13 cellular contexts compared by ENCODE assay signal in genomic region chr4:24768604-24769003, GRCh38. TPM values are rescaled to one million over a fixed set of nuclear protein-coding genes. Genes with fewer than 3 reads are reported as not detected.
A peak's percentile ranks its signal among the peaks of the same experiment; 100 is the strongest.
DNase-seq lines count a peak whose midpoint lies in the region; ATAC-seq lines count a peak whose summit lies in the region.
"Had no signal": no experiment of that assay in that cellular context is flagged by ENCODE, and none has a peak within 500 bp of the region (broad histone marks: within the 10 kb centered on the region; RNA-seq: fewer than 3 reads in every experiment).

No MANE protein-coding gene starts in this region.

- H3K4me1 ChIP-seq in Karpas-422 (ENCODE audit: low read length) = no peaks in the 10 kb centered on the region
- H3K4me1 ChIP-seq in naive thymus-derived CD4-positive, alpha-beta T cell (ENCODE audit: control insufficient read depth in 2 of 2, insufficient read depth in 2 of 2, low read length in 2 of 2) = no peaks in the 10 kb centered on the region
- H3K4me1 ChIP-seq: BLaER1 had no signal

- H3K4me3 ChIP-seq in Karpas-422 (ENCODE audit: low read length) = no peak overlapping the region
- no peak overlapping the region for H3K4me3 ChIP-seq in naive thymus-derived CD4-positive, alpha-beta T cell (ENCODE audit: low read length)
- H3K4me3 ChIP-seq: BLaER1 had no signal

- H3K36me3 Mint-ChIP-seq in naive thymus-derived CD4-positive, alpha-beta T cell = no peaks in the 10 kb centered on the region

- no peak overlapping the region for H3K4me3 Mint-ChIP-seq in naive thymus-derived CD4-positive, alpha-beta T cell
- H3K4me3 Mint-ChIP-seq: activated CD8-positive, alpha-beta T cell treated with anti-CD3 and anti-CD28 coated beads, Interleukin-2, amount 10 ng/mL, durations not matched to agents 7 days and 5 days; T-helper 1 cell treated with Interleukin-12 subunit alpha and Interleukin-12 subunit beta and Interleukin-4 antibody, amounts not matched to agents 30 μg/mL and 1 μg/mL, for 36 hours had no signal

- peaks cover 0 to 5% (median 0%) of the 10 kb centered on the region in 7 donors for H3K4me1 Mint-ChIP-seq in naive thymus-derived CD4-positive, alpha-beta T cell

- ATAC-seq in GM18519 (IDR thresholded peaks at IDR 0.05; ENCODE audit: low FRiP score, unreplicated experiment) = peak; percentile 65
- ATAC-seq in GM21381 (IDR thresholded peaks at IDR 0.05; ENCODE audit: unreplicated experiment) = peak; percentile 82
- ATAC-seq in HG02981 (IDR thresholded peaks at IDR 0.05; ENCODE audit: unreplicated experiment) = peak; percentile 63
- ATAC-seq in naive thymus-derived CD4-positive, alpha-beta T cell = no peak
- ATAC-seq: activated CD8-positive, alpha-beta T cell treated with anti-CD3 and anti-CD28 coated beads, Interleukin-2, amount 10 ng/mL, durations not matched to agents 7 days and 5 days had no signal

- no peaks in the 10 kb centered on the region for H3K27me3 ChIP-seq in Karpas-422 (ENCODE audit: low read length)
- H3K27me3 ChIP-seq in naive thymus-derived CD4-positive, alpha-beta T cell (ENCODE audit: control insufficient read depth in 2 of 2, insufficient read depth in 2 of 2, low read length in 2 of 2) = no peaks in the 10 kb centered on the region
- H3K27me3 ChIP-seq: BLaER1 had no signal

- H3K9ac ChIP-seq in Karpas-422 (ENCODE audit: low read length) = no peak overlapping the region
- H3K9ac ChIP-seq: BLaER1 had no signal

- DNase-seq in Karpas-422 (peak; percentile 48), cerebellar cortex (ENCODE audit: low spot score) (no peak), OCI-M1 (lab: John Stamatoyannopoulos, UW) (no peak)
- no peak for DNase-seq in naive thymus-derived CD4-positive, alpha-beta T cell
- no peak for DNase-seq in stimulated activated CD8-positive, alpha-beta memory T cell treated with anti-CD3 and anti-CD28 coated beads, Interleukin-4, amount 100 ng/mL, for 48 hours
- DNase-seq: activated CD8-positive, alpha-beta T cell treated with anti-CD3 and anti-CD28 coated beads, Interleukin-2, amount 10 ng/mL, durations not matched to agents 7 days and 5 days; occipital lobe; stimulated activated naive CD4-positive, alpha-beta T cell had no signal

- no peak overlapping the region for H2AFZ ChIP-seq in Karpas-422 (ENCODE audit: low read length)

- H3K79me2 ChIP-seq in Karpas-422 (ENCODE audit: low read length) = no peaks in the 10 kb centered on the region

- no peaks in the 10 kb centered on the region; the same call in 1 of the 2 replicates for H3K36me3 ChIP-seq in Karpas-422 (ENCODE audit: insufficient read depth, low read length)
- no peaks in the 10 kb centered on the region for H3K36me3 ChIP-seq in naive thymus-derived CD4-positive, alpha-beta T cell (ENCODE audit: control insufficient read depth in 2 of 3, insufficient read depth in 3 of 3, low read length in 3 of 3)
- H3K36me3 ChIP-seq: BLaER1 had no signal

- H3K27ac ChIP-seq in Karpas-422 (ENCODE audit: low read length) = no peak overlapping the region
- H3K27ac ChIP-seq in naive thymus-derived CD4-positive, alpha-beta T cell (ENCODE audit: low read depth, low read length) = no peak overlapping the region
- H3K27ac ChIP-seq: BLaER1 had no signal

- intact Hi-C loops in naive thymus-derived CD4-positive, alpha-beta T cell (cut with micrococcal nuclease) = no loop called here

- H3K4me2 ChIP-seq in Karpas-422 (ENCODE audit: low read depth, low read length, poor library complexity, severe bottlenecking) = no peak overlapping the region
- H3K4me2 ChIP-seq: BLaER1 had no signal

- H3K27me3 Mint-ChIP-seq in naive thymus-derived CD4-positive, alpha-beta T cell = peaks cover 0 to 9% (median 5%) of the 10 kb centered on the region in 5 donors

- H3K9me3 ChIP-seq in Karpas-422 (ENCODE audit: low read length) = no peaks in the 10 kb centered on the region
- no peaks in the 10 kb centered on the region for H3K9me3 ChIP-seq in naive thymus-derived CD4-positive, alpha-beta T cell (ENCODE audit: control insufficient read depth in 2 of 3, low read length in 3 of 3)
- H3K9me3 ChIP-seq: BLaER1 had no signal

- no peaks in the 10 kb centered on the region for H4K20me1 ChIP-seq in Karpas-422 (ENCODE audit: insufficient read depth, low read depth, low read length)
- H4K20me1 ChIP-seq: BLaER1 had no signal

- H3K27ac Mint-ChIP-seq in naive thymus-derived CD4-positive, alpha-beta T cell = no peak overlapping the region
- H3K27ac Mint-ChIP-seq: activated CD8-positive, alpha-beta T cell treated with anti-CD3 and anti-CD28 coated beads, Interleukin-2, amount 10 ng/mL, durations not matched to agents 7 days and 5 days; T-helper 1 cell treated with Interleukin-12 subunit alpha and Interleukin-12 subunit beta and Interleukin-4 antibody, amounts not matched to agents 30 μg/mL and 1 μg/mL, for 36 hours had no signal

- POLR2A ChIA-PET in naive thymus-derived CD4-positive, alpha-beta T cell (lab: Charles Lee) = no interaction called here

- H3K9me3 Mint-ChIP-seq in naive thymus-derived CD4-positive, alpha-beta T cell = peaks cover 0 to 11% (median 0%) of the 10 kb centered on the region in 11 donors

- H3K9me2 ChIP-seq in Karpas-422 (replicated peaks; ENCODE audit: insufficient read depth, low read length) = no peaks in the 10 kb centered on the region

- CTCF ChIA-PET in naive thymus-derived CD4-positive, alpha-beta T cell (lab: Charles Lee) = no interaction called here

RNA-seq across cellular contexts. Expression of gene SOD3, which starts 26.8 kb away (rescaled TPM):
- not detected in 2 replicates for total RNA-seq in Karpas-422 (2014; rRNA removed; shearing (Covaris generic); ENCODE audit: low replicate concordance)
- total RNA-seq in naive thymus-derived CD4-positive, alpha-beta T cell = not detected
- not detected for polyA plus RNA-seq in naive thymus-derived CD4-positive, alpha-beta T cell
- total RNA-seq: activated CD8-positive, alpha-beta T cell treated with anti-CD3 and anti-CD28 coated beads, Interleukin-2, amount 10 ng/mL, durations not matched to agents 7 days and 5 days; occipital lobe had no signal
